Comparison of ENCODE assay signal across 1 cellular context in genomic region chr20:32764000-32764960, GRCh38.
TF ChIP-seq lines count a peak whose summit lies in the region.

No MANE protein-coding gene starts in this region.

TF ChIP-seq in GM23338, 12 proteins besides CTCF, POLR2A, EP300 and RAD21:
- no peak for TF ChIP-seq CREB1 (CRISPR knock-in tag; IDR thresholded peaks at IDR 0.05; ENCODE audit: low read depth)
- peak; percentile 98 for TF ChIP-seq POLR2AphosphoS5 (IDR thresholded peaks at IDR 0.05; ENCODE audit: low read depth)
- TF ChIP-seq ETS1 (IDR thresholded peaks at IDR 0.05): peak; percentile 58
- TF ChIP-seq, protein P1, sequence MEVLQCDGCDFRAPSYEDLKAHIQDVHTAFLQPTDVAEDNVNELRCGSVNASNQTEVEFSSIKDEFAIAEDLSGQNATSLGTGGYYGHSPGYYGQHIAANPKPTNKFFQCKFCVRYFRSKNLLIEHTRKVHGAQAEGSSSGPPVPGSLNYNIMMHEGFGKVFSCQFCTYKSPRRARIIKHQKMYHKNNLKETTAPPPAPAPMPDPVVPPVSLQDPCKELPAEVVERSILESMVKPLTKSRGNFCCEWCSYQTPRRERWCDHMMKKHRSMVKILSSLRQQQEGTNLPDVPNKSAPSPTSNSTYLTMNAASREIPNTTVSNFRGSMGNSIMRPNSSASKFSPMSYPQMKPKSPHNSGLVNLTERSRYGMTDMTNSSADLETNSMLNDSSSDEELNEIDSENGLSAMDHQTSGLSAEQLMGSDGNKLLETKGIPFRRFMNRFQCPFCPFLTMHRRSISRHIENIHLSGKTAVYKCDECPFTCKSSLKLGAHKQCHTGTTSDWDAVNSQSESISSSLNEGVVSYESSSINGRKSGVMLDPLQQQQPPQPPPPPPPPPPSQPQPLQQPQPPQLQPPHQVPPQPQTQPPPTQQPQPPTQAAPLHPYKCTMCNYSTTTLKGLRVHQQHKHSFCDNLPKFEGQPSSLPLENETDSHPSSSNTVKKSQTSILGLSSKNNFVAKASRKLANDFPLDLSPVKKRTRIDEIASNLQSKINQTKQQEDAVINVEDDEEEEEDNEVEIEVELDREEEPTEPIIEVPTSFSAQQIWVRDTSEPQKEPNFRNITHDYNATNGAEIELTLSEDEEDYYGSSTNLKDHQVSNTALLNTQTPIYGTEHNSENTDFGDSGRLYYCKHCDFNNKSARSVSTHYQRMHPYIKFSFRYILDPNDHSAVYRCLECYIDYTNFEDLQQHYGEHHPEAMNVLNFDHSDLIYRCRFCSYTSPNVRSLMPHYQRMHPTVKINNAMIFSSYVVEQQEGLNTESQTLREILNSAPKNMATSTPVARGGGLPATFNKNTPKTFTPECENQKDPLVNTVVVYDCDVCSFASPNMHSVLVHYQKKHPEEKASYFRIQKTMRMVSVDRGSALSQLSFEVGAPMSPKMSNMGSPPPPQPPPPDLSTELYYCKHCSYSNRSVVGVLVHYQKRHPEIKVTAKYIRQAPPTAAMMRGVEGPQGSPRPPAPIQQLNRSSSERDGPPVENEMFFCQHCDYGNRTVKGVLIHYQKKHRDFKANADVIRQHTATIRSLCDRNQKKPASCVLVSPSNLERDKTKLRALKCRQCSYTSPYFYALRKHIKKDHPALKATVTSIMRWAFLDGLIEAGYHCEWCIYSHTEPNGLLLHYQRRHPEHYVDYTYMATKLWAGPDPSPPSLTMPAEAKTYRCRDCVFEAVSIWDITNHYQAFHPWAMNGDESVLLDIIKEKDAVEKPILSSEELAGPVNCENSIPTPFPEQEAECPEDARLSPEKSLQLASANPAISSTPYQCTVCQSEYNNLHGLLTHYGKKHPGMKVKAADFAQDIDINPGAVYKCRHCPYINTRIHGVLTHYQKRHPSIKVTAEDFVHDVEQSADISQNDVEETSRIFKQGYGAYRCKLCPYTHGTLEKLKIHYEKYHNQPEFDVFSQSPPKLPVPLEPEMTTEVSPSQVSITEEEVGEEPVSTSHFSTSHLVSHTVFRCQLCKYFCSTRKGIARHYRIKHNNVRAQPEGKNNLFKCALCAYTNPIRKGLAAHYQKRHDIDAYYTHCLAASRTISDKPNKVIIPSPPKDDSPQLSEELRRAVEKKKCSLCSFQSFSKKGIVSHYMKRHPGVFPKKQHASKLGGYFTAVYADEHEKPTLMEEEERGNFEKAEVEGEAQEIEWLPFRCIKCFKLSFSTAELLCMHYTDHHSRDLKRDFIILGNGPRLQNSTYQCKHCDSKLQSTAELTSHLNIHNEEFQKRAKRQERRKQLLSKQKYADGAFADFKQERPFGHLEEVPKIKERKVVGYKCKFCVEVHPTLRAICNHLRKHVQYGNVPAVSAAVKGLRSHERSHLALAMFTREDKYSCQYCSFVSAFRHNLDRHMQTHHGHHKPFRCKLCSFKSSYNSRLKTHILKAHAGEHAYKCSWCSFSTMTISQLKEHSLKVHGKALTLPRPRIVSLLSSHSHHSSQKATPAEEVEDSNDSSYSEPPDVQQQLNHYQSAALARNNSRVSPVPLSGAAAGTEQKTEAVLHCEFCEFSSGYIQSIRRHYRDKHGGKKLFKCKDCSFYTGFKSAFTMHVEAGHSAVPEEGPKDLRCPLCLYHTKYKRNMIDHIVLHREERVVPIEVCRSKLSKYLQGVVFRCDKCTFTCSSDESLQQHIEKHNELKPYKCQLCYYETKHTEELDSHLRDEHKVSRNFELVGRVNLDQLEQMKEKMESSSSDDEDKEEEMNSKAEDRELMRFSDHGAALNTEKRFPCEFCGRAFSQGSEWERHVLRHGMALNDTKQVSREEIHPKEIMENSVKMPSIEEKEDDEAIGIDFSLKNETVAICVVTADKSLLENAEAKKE (CRISPR knock-in tag; IDR thresholded peaks at IDR 0.05): no peak
- no peak; the same call in 1 of the 2 replicates for TF ChIP-seq NANOG (IDR thresholded peaks at IDR 0.05; ENCODE audit: borderline replicate concordance)
- TF ChIP-seq REST (IDR thresholded peaks at IDR 0.05; ENCODE audit: unreplicated experiment): peak; percentile 25
- no peak for TF ChIP-seq EZH2phosphoT487 (IDR thresholded peaks at IDR 0.05; ENCODE audit: unreplicated experiment)
- TF ChIP-seq ZNF114 (CRISPR knock-in tag; IDR thresholded peaks at IDR 0.05): no peak
